Comparison of ENCODE assay signal across 15 cellular contexts in the genomic region with DNA sequence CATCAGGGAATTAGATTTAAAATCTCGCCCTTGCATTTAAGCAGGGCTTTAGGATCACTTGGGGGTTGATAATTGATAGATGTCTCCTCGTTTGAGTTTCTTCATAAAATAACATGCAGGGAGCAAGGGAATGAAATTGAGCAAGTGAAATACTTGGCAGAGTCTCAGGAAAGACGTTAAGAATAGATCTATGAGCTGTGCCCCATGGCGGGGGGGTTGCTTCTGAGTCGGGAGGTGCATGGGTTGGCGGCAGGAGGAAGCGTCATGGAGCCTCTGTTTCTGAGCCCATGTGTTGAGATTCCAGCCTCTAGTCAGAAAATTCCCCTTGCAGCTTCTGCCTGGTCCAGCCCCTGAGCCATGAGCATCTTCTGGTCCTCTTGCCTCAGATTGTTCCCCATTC.
DNase-seq lines count a peak whose midpoint lies in the region; ATAC-seq and TF ChIP-seq lines count a peak whose summit lies in the region.
"Had no signal": no experiment of that assay in that cellular context is flagged by ENCODE, and none has a peak within 500 bp of the region (broad histone marks: within the 10 kb centered on the region; RNA-seq: fewer than 3 reads in every experiment).

No MANE protein-coding gene starts in this region.

- no peak for TF ChIP-seq POLR2A in gastroesophageal sphincter (IDR thresholded peaks at IDR 0.05)

- peak; percentile 22 for DNase-seq in amniotic epithelial cell (ENCODE audit: low read depth)
- DNase-seq in stromal cell of bone marrow (ENCODE audit: low read depth) = peak; percentile 2
- DNase-seq in MV-4-11 (lab: John Stamatoyannopoulos, UW) = no peak
- DNase-seq in smooth muscle cell (lab: John Stamatoyannopoulos, UW; ENCODE audit: unreplicated experiment) = no peak
- no peak for DNase-seq in sciatic nerve (ENCODE audit: low spot score)
- no peak for DNase-seq in NCI-H524 (lab: John Stamatoyannopoulos, UW)
- DNase-seq: BE2C; CD4-positive, alpha-beta memory T cell; DMS79; GDM1; HCEC 1CT; HFFc6 had no signal

- no peaks in the 10 kb centered on the region for H3K36me3 ChIP-seq in gastroesophageal sphincter
- H3K36me3 ChIP-seq in smooth muscle cell (ENCODE audit: low read depth) = no peaks in the 10 kb centered on the region
- H3K36me3 ChIP-seq: BE2C had no signal

- H3K9me3 ChIP-seq in gastroesophageal sphincter (no peaks in the 10 kb centered on the region), smooth muscle cell (replicated peaks; ENCODE audit: low read depth) (no peaks in the 10 kb centered on the region)
- H3K9me3 ChIP-seq: BE2C had no signal

- H3K4me2 ChIP-seq in smooth muscle cell = no peak overlapping the region

- H3F3A ChIP-seq in smooth muscle cell (ENCODE audit: low read depth) = no peaks in the 10 kb centered on the region

- no peak overlapping the region for H2AFZ ChIP-seq in smooth muscle cell (ENCODE audit: low read depth)

- H3K27me3 ChIP-seq in gastroesophageal sphincter (no peaks in the 10 kb centered on the region), smooth muscle cell (ENCODE audit: low read depth) (peaks cover 38% of the 10 kb centered on the region)
- H3K27me3 ChIP-seq: BE2C had no signal

- H3K27ac ChIP-seq in gastroesophageal sphincter = peak overlapping the region in 2 of 4 donors; percentile 2 to 48
- H3K27ac ChIP-seq in smooth muscle cell (ENCODE audit: low read depth) = no peak overlapping the region
- H3K27ac ChIP-seq: C4-2B, HL-60 had no signal

- ATAC-seq in gastroesophageal sphincter = peak; percentile 36
- no peak for ATAC-seq in sciatic nerve

- H4K20me1 ChIP-seq in smooth muscle cell (ENCODE audit: low read depth) = no peaks in the 10 kb centered on the region

- H3K4me1 ChIP-seq in gastroesophageal sphincter = peaks cover 0 to 25% (median 0%) of the 10 kb centered on the region in 3 donors
- H3K4me1 ChIP-seq in smooth muscle cell (ENCODE audit: low read depth) = no peaks in the 10 kb centered on the region
- H3K4me1 ChIP-seq: BE2C had no signal

- TF ChIP-seq CTCF in gastroesophageal sphincter (IDR thresholded peaks at IDR 0.05) = no peak
- TF ChIP-seq CTCF in smooth muscle cell (IDR thresholded peaks at IDR 0.05; ENCODE audit: borderline replicate concordance, insufficient read depth, poor library complexity, severe bottlenecking) = no peak

- no peak overlapping the region for H3K4me3 ChIP-seq in gastroesophageal sphincter
- H3K4me3 ChIP-seq in smooth muscle cell = no peak overlapping the region

- no peak for TF ChIP-seq EP300 in gastroesophageal sphincter (IDR thresholded peaks at IDR 0.05)

- intact Hi-C loops in sciatic nerve (cut with DNase I) = loop anchor here (5.0 kb wide), 1 partner anchor 295 kb away; a partner anchor contains a TSS

- WGBS in gastroesophageal sphincter (ENCODE audit: low coverage in 1 of 2), 2 donors = 46 to 57% methylated on average over 7 of the region's 7 CpGs
- WGBS in smooth muscle cell (ENCODE audit: low lambda C conversion rate) = 75% methylated on average over 7 of the region's 7 CpGs

- H3K9ac ChIP-seq in smooth muscle cell (ENCODE audit: low read depth) = no peak overlapping the region

- H3K79me2 ChIP-seq in smooth muscle cell (ENCODE audit: low read depth) = no peaks in the 10 kb centered on the region

Comparison
In these comparisons a context has a peak if more than half of its experiments do, and no peak if none do; other contexts are left out.
1. DNase-seq: peak in amniotic epithelial cell (single experiment) and stromal cell of bone marrow (single experiment); none in MV-4-11 (single experiment), smooth muscle cell (single experiment), sciatic nerve (single experiment) and NCI-H524 (0 of 2).